In genomic region chr4:74062954-74063353, GRCh38 we compare ENCODE assay signal across 1 cellular context.
TF ChIP-seq lines count a peak whose summit lies in the region.

No MANE protein-coding gene starts in this region.

TF ChIP-seq in A549, 52 proteins besides CTCF, POLR2A, EP300 and RAD21 (continued from another document):
- TF ChIP-seq ELK1 (IDR thresholded peaks at IDR 0.05; ENCODE audit: low read depth, low read length) (no peak), USF2 (IDR thresholded peaks at IDR 0.05) (no peak), CEBPB (IDR thresholded peaks at IDR 0.05) (no peak), KDM5A (IDR thresholded peaks at IDR 0.05) (no peak), RCOR1 (IDR thresholded peaks at IDR 0.05; ENCODE audit: low read depth, low read length) (no peak), REST (IDR thresholded peaks at IDR 0.05) (no peak), E2F6 (IDR thresholded peaks at IDR 0.05; ENCODE audit: borderline replicate concordance, low read depth) (no peak), PBX3 (IDR thresholded peaks at IDR 0.05) (no peak), HEYL (CRISPR knock-in tag; IDR thresholded peaks at IDR 0.05) (no peak), FOXS1 (CRISPR knock-in tag; IDR thresholded peaks at IDR 0.05) (no peak), EHMT2 (IDR thresholded peaks at IDR 0.05; ENCODE audit: low read depth) (no peak), MAX (IDR thresholded peaks at IDR 0.05) (no peak), ZSCAN20 (CRISPR knock-in tag; IDR thresholded peaks at IDR 0.05) (no peak), GATA3 (IDR thresholded peaks at IDR 0.05; ENCODE audit: borderline replicate concordance) (no peak), FOSB (CRISPR knock-in tag; IDR thresholded peaks at IDR 0.05) (no peak), SMC3 (IDR thresholded peaks at IDR 0.05) (no peak), PHF8 (IDR thresholded peaks at IDR 0.05; ENCODE audit: borderline replicate concordance, low read depth) (no peak)
